Comparison of ENCODE assay signal across 1 cellular context in the genomic region with DNA sequence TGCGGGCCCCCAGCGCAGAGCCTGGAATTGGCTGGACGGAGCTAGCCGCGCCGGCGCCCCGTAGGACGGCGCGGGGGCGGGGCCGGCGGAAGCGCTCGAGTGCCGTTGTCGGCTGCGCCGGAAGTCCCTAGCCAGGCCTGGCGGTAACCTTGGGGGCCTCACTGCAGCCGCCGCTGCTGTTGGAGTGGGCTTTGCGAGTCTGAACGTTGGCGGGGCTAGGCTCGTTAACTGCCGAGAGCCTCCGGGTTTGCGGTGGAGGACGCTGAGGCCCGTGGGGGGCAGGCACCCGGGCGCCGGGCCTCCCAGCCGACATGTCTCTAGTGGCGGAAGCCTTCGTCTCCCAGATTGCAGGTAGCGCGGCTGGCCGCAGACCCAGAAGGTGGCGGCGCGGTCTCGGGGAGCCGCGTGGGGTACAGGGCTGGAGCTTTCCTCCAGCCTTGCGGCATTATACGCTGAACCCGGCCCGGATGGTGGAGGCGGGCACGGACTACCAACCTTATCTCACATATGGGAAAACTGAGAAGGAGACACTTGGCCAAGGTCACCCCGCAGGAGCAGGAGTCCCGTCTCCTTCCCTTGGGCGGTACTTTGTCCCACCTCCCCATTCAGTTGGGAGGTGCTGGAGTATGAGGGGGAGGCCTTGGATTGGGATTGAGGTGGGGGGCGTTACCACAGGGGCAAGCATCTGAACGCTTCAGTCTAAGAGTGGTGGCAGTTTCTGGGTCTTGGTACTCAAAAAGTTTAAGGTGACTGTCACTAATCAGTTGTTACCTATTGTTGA.
TF ChIP-seq lines count a peak whose summit lies in the region.

A gene (plus strand): TSS at position 124 of the 781 bp plus-strand sequence. CDS start 188 bp downstream, at position 312.

TF ChIP-seq in K562, 482 proteins besides CTCF, POLR2A, EP300 and RAD21 (continued from another document and continues in another):
- TF ChIP-seq, protein P1, sequence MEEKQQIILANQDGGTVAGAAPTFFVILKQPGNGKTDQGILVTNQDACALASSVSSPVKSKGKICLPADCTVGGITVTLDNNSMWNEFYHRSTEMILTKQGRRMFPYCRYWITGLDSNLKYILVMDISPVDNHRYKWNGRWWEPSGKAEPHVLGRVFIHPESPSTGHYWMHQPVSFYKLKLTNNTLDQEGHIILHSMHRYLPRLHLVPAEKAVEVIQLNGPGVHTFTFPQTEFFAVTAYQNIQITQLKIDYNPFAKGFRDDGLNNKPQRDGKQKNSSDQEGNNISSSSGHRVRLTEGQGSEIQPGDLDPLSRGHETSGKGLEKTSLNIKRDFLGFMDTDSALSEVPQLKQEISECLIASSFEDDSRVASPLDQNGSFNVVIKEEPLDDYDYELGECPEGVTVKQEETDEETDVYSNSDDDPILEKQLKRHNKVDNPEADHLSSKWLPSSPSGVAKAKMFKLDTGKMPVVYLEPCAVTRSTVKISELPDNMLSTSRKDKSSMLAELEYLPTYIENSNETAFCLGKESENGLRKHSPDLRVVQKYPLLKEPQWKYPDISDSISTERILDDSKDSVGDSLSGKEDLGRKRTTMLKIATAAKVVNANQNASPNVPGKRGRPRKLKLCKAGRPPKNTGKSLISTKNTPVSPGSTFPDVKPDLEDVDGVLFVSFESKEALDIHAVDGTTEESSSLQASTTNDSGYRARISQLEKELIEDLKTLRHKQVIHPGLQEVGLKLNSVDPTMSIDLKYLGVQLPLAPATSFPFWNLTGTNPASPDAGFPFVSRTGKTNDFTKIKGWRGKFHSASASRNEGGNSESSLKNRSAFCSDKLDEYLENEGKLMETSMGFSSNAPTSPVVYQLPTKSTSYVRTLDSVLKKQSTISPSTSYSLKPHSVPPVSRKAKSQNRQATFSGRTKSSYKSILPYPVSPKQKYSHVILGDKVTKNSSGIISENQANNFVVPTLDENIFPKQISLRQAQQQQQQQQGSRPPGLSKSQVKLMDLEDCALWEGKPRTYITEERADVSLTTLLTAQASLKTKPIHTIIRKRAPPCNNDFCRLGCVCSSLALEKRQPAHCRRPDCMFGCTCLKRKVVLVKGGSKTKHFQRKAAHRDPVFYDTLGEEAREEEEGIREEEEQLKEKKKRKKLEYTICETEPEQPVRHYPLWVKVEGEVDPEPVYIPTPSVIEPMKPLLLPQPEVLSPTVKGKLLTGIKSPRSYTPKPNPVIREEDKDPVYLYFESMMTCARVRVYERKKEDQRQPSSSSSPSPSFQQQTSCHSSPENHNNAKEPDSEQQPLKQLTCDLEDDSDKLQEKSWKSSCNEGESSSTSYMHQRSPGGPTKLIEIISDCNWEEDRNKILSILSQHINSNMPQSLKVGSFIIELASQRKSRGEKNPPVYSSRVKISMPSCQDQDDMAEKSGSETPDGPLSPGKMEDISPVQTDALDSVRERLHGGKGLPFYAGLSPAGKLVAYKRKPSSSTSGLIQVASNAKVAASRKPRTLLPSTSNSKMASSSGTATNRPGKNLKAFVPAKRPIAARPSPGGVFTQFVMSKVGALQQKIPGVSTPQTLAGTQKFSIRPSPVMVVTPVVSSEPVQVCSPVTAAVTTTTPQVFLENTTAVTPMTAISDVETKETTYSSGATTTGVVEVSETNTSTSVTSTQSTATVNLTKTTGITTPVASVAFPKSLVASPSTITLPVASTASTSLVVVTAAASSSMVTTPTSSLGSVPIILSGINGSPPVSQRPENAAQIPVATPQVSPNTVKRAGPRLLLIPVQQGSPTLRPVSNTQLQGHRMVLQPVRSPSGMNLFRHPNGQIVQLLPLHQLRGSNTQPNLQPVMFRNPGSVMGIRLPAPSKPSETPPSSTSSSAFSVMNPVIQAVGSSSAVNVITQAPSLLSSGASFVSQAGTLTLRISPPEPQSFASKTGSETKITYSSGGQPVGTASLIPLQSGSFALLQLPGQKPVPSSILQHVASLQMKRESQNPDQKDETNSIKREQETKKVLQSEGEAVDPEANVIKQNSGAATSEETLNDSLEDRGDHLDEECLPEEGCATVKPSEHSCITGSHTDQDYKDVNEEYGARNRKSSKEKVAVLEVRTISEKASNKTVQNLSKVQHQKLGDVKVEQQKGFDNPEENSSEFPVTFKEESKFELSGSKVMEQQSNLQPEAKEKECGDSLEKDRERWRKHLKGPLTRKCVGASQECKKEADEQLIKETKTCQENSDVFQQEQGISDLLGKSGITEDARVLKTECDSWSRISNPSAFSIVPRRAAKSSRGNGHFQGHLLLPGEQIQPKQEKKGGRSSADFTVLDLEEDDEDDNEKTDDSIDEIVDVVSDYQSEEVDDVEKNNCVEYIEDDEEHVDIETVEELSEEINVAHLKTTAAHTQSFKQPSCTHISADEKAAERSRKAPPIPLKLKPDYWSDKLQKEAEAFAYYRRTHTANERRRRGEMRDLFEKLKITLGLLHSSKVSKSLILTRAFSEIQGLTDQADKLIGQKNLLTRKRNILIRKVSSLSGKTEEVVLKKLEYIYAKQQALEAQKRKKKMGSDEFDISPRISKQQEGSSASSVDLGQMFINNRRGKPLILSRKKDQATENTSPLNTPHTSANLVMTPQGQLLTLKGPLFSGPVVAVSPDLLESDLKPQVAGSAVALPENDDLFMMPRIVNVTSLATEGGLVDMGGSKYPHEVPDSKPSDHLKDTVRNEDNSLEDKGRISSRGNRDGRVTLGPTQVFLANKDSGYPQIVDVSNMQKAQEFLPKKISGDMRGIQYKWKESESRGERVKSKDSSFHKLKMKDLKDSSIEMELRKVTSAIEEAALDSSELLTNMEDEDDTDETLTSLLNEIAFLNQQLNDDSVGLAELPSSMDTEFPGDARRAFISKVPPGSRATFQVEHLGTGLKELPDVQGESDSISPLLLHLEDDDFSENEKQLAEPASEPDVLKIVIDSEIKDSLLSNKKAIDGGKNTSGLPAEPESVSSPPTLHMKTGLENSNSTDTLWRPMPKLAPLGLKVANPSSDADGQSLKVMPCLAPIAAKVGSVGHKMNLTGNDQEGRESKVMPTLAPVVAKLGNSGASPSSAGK (IDR thresholded peaks at IDR 0.05) = peak; percentile 63; the same call in 1 of the 2 replicates
- TF ChIP-seq, protein P2, sequence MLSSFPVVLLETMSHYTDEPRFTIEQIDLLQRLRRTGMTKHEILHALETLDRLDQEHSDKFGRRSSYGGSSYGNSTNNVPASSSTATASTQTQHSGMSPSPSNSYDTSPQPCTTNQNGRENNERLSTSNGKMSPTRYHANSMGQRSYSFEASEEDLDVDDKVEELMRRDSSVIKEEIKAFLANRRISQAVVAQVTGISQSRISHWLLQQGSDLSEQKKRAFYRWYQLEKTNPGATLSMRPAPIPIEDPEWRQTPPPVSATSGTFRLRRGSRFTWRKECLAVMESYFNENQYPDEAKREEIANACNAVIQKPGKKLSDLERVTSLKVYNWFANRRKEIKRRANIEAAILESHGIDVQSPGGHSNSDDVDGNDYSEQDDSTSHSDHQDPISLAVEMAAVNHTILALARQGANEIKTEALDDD (IDR thresholded peaks at IDR 0.05) = 0 out of 2 replicates have a peak, but pooled peaks have one; percentile 28
- TF ChIP-seq ARID1B (IDR thresholded peaks at IDR 0.05) (0 out of 2 replicates have a peak, but pooled peaks have one; percentile 22), CBFB (CRISPR knock-in tag; IDR thresholded peaks at IDR 0.05) (0 out of 2 replicates have a peak, but pooled peaks have one; percentile 14), COPS2 (conservative IDR thresholded peaks at IDR 0.05) (no peak), PHB (CRISPR knock-in tag; IDR thresholded peaks at IDR 0.05) (peak; percentile 59; the same call in 1 of the 2 replicates), MTF1 (CRISPR knock-in tag; IDR thresholded peaks at IDR 0.05; ENCODE audit: borderline replicate concordance) (no peak), IFI16 (CRISPR knock-in tag; IDR thresholded peaks at IDR 0.05) (no peak), ZFX (CRISPR knock-in tag; IDR thresholded peaks at IDR 0.05) (peak; percentile 99), GTF2A2 (tag; IDR thresholded peaks at IDR 0.05) (0 out of 2 replicates have a peak, but pooled peaks have one; percentile 21), POLR2AphosphoS5 (IDR thresholded peaks at IDR 0.05; ENCODE audit: control insufficient read depth, insufficient read depth, low read depth, low read length) (peak; percentile 94), BCOR (IDR thresholded peaks at IDR 0.05) (peak; percentile 37; the same call in 1 of the 2 replicates), TAF9B (IDR thresholded peaks at IDR 0.05; ENCODE audit: partially characterized antibody) (peak; percentile 85), ASH1L (IDR thresholded peaks at IDR 0.05; ENCODE audit: borderline replicate concordance, low read depth, partially characterized antibody) (no peak), EP400 (IDR thresholded peaks at IDR 0.05) (peak; percentile 97), RFX1 (IDR thresholded peaks at IDR 0.05) (no peak), ESRRB (CRISPR knock-in tag; IDR thresholded peaks at IDR 0.05; ENCODE audit: borderline replicate concordance) (no peak), L3MBTL2 (IDR thresholded peaks at IDR 0.05) (peak; percentile 81), NR4A1 (CRISPR knock-in tag; IDR thresholded peaks at IDR 0.05) (0 out of 2 replicates have a peak, but pooled peaks have one; percentile 17), NR4A1 (tag; IDR thresholded peaks at IDR 0.05) (no peak), ZBTB7A (IDR thresholded peaks at IDR 0.05; ENCODE audit: borderline replicate concordance, control insufficient read depth, low read depth, low read length) (peak; percentile 85), NEUROD1 (IDR thresholded peaks at IDR 0.05; ENCODE audit: borderline replicate concordance, low read depth, low read length, partially characterized antibody) (peak; percentile 43), NUFIP1 (IDR thresholded peaks at IDR 0.05; ENCODE audit: partially characterized antibody) (no peak), ELF1 (tag; IDR thresholded peaks at IDR 0.05) (peak; percentile 89), WHSC1 (IDR thresholded peaks at IDR 0.05; ENCODE audit: low read length) (no peak), PURB (CRISPR knock-in tag; IDR thresholded peaks at IDR 0.05; ENCODE audit: low read depth) (no peak), SMAD1 (IDR thresholded peaks at IDR 0.05; ENCODE audit: low read depth, low read length, partially characterized antibody) (peak; percentile 51), CHD2 (IDR thresholded peaks at IDR 0.05; ENCODE audit: low read depth, low read length) (no peak; the same call in 1 of the 2 replicates), SP1 (CRISPR knock-in tag; IDR thresholded peaks at IDR 0.05) (no peak; the same call in 1 of the 2 replicates), ZNF311 (CRISPR knock-in tag; IDR thresholded peaks at IDR 0.05) (no peak), SRSF9 (IDR thresholded peaks at IDR 0.05; ENCODE audit: borderline replicate concordance, low read depth, low read length) (no peak), TAF15 (IDR thresholded peaks at IDR 0.05; ENCODE audit: low read depth, low read length) (no peak)
- TF ChIP-seq, protein P3, sequence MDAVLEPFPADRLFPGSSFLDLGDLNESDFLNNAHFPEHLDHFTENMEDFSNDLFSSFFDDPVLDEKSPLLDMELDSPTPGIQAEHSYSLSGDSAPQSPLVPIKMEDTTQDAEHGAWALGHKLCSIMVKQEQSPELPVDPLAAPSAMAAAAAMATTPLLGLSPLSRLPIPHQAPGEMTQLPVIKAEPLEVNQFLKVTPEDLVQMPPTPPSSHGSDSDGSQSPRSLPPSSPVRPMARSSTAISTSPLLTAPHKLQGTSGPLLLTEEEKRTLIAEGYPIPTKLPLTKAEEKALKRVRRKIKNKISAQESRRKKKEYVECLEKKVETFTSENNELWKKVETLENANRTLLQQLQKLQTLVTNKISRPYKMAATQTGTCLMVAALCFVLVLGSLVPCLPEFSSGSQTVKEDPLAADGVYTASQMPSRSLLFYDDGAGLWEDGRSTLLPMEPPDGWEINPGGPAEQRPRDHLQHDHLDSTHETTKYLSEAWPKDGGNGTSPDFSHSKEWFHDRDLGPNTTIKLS (IDR thresholded peaks at IDR 0.05; ENCODE audit: borderline replicate concordance, low read depth) = peak; percentile 62; the same call in 1 of the 2 replicates
- TF ChIP-seq, protein P4, sequence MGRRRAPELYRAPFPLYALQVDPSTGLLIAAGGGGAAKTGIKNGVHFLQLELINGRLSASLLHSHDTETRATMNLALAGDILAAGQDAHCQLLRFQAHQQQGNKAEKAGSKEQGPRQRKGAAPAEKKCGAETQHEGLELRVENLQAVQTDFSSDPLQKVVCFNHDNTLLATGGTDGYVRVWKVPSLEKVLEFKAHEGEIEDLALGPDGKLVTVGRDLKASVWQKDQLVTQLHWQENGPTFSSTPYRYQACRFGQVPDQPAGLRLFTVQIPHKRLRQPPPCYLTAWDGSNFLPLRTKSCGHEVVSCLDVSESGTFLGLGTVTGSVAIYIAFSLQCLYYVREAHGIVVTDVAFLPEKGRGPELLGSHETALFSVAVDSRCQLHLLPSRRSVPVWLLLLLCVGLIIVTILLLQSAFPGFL (CRISPR knock-in tag; IDR thresholded peaks at IDR 0.05) = no peak; the same call in 1 of the 2 replicates
- TF ChIP-seq, protein P5, sequence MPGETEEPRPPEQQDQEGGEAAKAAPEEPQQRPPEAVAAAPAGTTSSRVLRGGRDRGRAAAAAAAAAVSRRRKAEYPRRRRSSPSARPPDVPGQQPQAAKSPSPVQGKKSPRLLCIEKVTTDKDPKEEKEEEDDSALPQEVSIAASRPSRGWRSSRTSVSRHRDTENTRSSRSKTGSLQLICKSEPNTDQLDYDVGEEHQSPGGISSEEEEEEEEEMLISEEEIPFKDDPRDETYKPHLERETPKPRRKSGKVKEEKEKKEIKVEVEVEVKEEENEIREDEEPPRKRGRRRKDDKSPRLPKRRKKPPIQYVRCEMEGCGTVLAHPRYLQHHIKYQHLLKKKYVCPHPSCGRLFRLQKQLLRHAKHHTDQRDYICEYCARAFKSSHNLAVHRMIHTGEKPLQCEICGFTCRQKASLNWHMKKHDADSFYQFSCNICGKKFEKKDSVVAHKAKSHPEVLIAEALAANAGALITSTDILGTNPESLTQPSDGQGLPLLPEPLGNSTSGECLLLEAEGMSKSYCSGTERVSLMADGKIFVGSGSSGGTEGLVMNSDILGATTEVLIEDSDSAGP (CRISPR knock-in tag; IDR thresholded peaks at IDR 0.05) = no peak
- TF ChIP-seq, protein P6, sequence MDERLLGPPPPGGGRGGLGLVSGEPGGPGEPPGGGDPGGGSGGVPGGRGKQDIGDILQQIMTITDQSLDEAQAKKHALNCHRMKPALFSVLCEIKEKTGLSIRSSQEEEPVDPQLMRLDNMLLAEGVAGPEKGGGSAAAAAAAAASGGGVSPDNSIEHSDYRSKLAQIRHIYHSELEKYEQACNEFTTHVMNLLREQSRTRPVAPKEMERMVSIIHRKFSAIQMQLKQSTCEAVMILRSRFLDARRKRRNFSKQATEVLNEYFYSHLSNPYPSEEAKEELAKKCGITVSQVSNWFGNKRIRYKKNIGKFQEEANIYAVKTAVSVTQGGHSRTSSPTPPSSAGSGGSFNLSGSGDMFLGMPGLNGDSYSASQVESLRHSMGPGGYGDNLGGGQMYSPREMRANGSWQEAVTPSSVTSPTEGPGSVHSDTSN (CRISPR knock-in tag; IDR thresholded peaks at IDR 0.05; ENCODE audit: low read depth) = no peak
- TF ChIP-seq, protein P6 (tag; conservative IDR thresholded peaks at IDR 0.05; ENCODE audit: low read depth) = no peak
